ENCODE assay signal across 8 cellular contexts in genomic region chr18:70781860-70782453, GRCh38.
A peak's percentile ranks its signal among the peaks of the same experiment; 100 is the strongest.
DNase-seq lines count a peak whose midpoint lies in the region; ATAC-seq and TF ChIP-seq lines count a peak whose summit lies in the region.

No MANE protein-coding gene starts in this region.

- H3K27me3 ChIP-seq in Peyer's patch: no peaks in the 10 kb centered on the region
- no peaks in the 10 kb centered on the region for H3K27me3 ChIP-seq in spleen (replicated peaks in 1 of 7)

- TF ChIP-seq POLR2A in Peyer's patch (IDR thresholded peaks at IDR 0.05) (no peak), spleen (IDR thresholded peaks at IDR 0.05) (no peak)

- no peaks in the 10 kb centered on the region for H3K27me3 Mint-ChIP-seq in activated T-cell treated with anti-CD3 and anti-CD28 coated beads, Interleukin-2, amount 50 U/mL, for 72 hours (ENCODE audit: low read depth)

- TF ChIP-seq CTCF in Peyer's patch (IDR thresholded peaks at IDR 0.05): peak in 2 of 6 experiments; percentile 8 to 20
- peak in 8 of 11 experiments; percentile 13 to 62 (median 48) for TF ChIP-seq CTCF in spleen (IDR thresholded peaks at IDR 0.05 in 8 of 11, conservative IDR thresholded peaks at IDR 0.05 in 3 of 11)

- H3K9me3 ChIP-seq in Peyer's patch: no peaks in the 10 kb centered on the region
- H3K9me3 ChIP-seq in spleen: no peaks in the 10 kb centered on the region

- H3K4me3 ChIP-seq in Peyer's patch (no peak overlapping the region), spleen (no peak overlapping the region)

- peak; percentile 99 for ATAC-seq in GM21723 (IDR thresholded peaks at IDR 0.05; ENCODE audit: unreplicated experiment)
- ATAC-seq in activated T-cell treated with anti-CD3 and anti-CD28 coated beads, Interleukin-2, amount 50 U/mL, for 72 hours (replicated peaks in 1 of 2): peak; percentile 87 to 93

- intact Hi-C loops in spleen (cut with DNase I; ENCODE audit: low total_unique reads): no loop called here

- H3K36me3 Mint-ChIP-seq in activated T-cell treated with anti-CD3 and anti-CD28 coated beads, Interleukin-2, amount 50 U/mL, for 72 hours (ENCODE audit: insufficient read depth in 2 of 2): no peaks in the 10 kb centered on the region

- H3K4me1 Mint-ChIP-seq in activated T-cell treated with anti-CD3 and anti-CD28 coated beads, Interleukin-2, amount 50 U/mL, for 72 hours (ENCODE audit: low read depth): no peaks in the 10 kb centered on the region

- H3K4me1 ChIP-seq in Peyer's patch (no peaks in the 10 kb centered on the region), spleen (no peaks in the 10 kb centered on the region)

- peaks cover 0 to 4% of the 10 kb centered on the region in 2 donors for H3K9me3 Mint-ChIP-seq in activated T-cell treated with anti-CD3 and anti-CD28 coated beads, Interleukin-2, amount 50 U/mL, for 72 hours

- H3K4me3 Mint-ChIP-seq in activated T-cell treated with anti-CD3 and anti-CD28 coated beads, Interleukin-2, amount 50 U/mL, for 72 hours: no peak overlapping the region

- no peak overlapping the region for H3K27ac ChIP-seq in Peyer's patch
- H3K27ac ChIP-seq in spleen: no peak overlapping the region

- TF ChIP-seq RAD21 in Ishikawa (IDR thresholded peaks at IDR 0.05; ENCODE audit: low read depth): peak; percentile 74

- WGBS in spleen, 5 donors: 5 to 8% (median 6%) methylated on average over 8 of the region's 8 CpGs

- H3K27ac Mint-ChIP-seq in activated T-cell treated with anti-CD3 and anti-CD28 coated beads, Interleukin-2, amount 50 U/mL, for 72 hours: no peak overlapping the region

- TF ChIP-seq EP300 in Ishikawa (IDR thresholded peaks at IDR 0.05; ENCODE audit: borderline replicate concordance): no peak

- H3K36me3 ChIP-seq in Peyer's patch: no peaks in the 10 kb centered on the region
- H3K36me3 ChIP-seq in spleen: no peaks in the 10 kb centered on the region

- DNase-seq in GM04504 (ENCODE audit: low read depth) (peak; percentile 1), Peyer's patch (peak in 2 of 3 donors; percentile 20 to 55), foreskin melanocyte (peak; percentile 34), spleen (no peak), hepatic stellate cell (ENCODE audit: low spot score) (no peak)
- peak; percentile 59 to 70 for DNase-seq in activated T-cell treated with anti-CD3 and anti-CD28 coated beads, Interleukin-2, amount 50 U/mL, for 72 hours

TF ChIP-seq in Ishikawa, 13 proteins besides CTCF, POLR2A, EP300 and RAD21:
- no peak for TF ChIP-seq TAF1 (IDR thresholded peaks at IDR 0.05; ENCODE audit: low read depth)
- TF ChIP-seq REST (IDR thresholded peaks at IDR 0.05; ENCODE audit: low read depth): no peak
- no peak for TF ChIP-seq ZBTB7A (IDR thresholded peaks at IDR 0.05; ENCODE audit: low read depth)
- TF ChIP-seq CREB1 (IDR thresholded peaks at IDR 0.05; ENCODE audit: low read depth): no peak
- no peak for TF ChIP-seq EGR1 (IDR thresholded peaks at IDR 0.05)
- TF ChIP-seq USF1 (IDR thresholded peaks at IDR 0.05): no peak
- no peak for TF ChIP-seq NFIC (IDR thresholded peaks at IDR 0.05)
- TF ChIP-seq MAX (IDR thresholded peaks at IDR 0.05): no peak
- no peak for TF ChIP-seq YY1 (IDR thresholded peaks at IDR 0.05; ENCODE audit: low read depth)
- no peak for TF ChIP-seq TEAD4 (IDR thresholded peaks at IDR 0.05)
- no peak for TF ChIP-seq FOXM1 (IDR thresholded peaks at IDR 0.05; ENCODE audit: borderline replicate concordance, low read depth)

Comparison
In these comparisons a context has a peak if more than half of its experiments do, and no peak if none do; other contexts are left out.
1. DNase-seq: peak in GM04504 (single experiment), Peyer's patch (2 of 3), activated T-cell treated with anti-CD3 and anti-CD28 coated beads, Interleukin-2, amount 50 U/mL, for 72 hours (2 of 2) and foreskin melanocyte (single experiment); none in spleen (single experiment) and hepatic stellate cell (single experiment).